8 cellular contexts compared by ENCODE assay signal in genomic region chr2:37648316-37649011, GRCh38. TPM values are rescaled to one million over a fixed set of nuclear protein-coding genes. Genes with fewer than 3 reads are reported as not detected.
DNase-seq lines count a peak whose midpoint lies in the region; ATAC-seq and TF ChIP-seq lines count a peak whose summit lies in the region.

No MANE protein-coding gene starts in this region.

- H3K18ac ChIP-seq in mesenchymal stem cell (ENCODE audit: low read depth in 1 of 2, low read length in 2 of 2) = peak overlapping the region; percentile 55 to 65

- no peak overlapping the region for H3K23ac ChIP-seq in mesenchymal stem cell (ENCODE audit: low read length in 2 of 2)

- H3K36me3 ChIP-seq in adrenal gland (replicated peaks in 1 of 2) (no peaks in the 10 kb centered on the region), mesenchymal stem cell (ENCODE audit: control insufficient read depth in 1 of 2, insufficient read depth in 2 of 2, low read depth in 1 of 2, low read length in 2 of 2) (peaks cover 32 to 33% of the 10 kb centered on the region in 2 experiments), aorta (ENCODE audit: control insufficient read depth in 1 of 2, insufficient read depth in 2 of 2, low read length in 1 of 2) (peaks cover under 1 to 2% of the 10 kb centered on the region in 2 donors)

- peak; percentile 21 for DNase-seq in stimulated activated CD8-positive, alpha-beta memory T cell treated with anti-CD3 and anti-CD28 coated beads, Interleukin-12 subunit alpha, Interleukin-12 subunit beta, amount 100 ng/mL, for 4 hours (ENCODE audit: low read depth)
- no peak for DNase-seq in stimulated activated CD8-positive, alpha-beta memory T cell treated with anti-CD3 and anti-CD28 coated beads, Interleukin-4, amount 100 ng/mL, for 48 hours
- DNase-seq in adrenal gland = peak; percentile 34 to 82 (median 63)
- DNase-seq in mesenchymal stem cell = no peak
- DNase-seq in aorta = peak; percentile 81 to 85
- no peak for DNase-seq in cerebellum (ENCODE audit: low spot score)

- peak; percentile 85 for ATAC-seq in aorta (ENCODE audit: low FRiP score)
- ATAC-seq in GM21717 (IDR thresholded peaks at IDR 0.05; ENCODE audit: unreplicated experiment) = no peak
- no peak for ATAC-seq in GM21526 (IDR thresholded peaks at IDR 0.05; ENCODE audit: low FRiP score, unreplicated experiment)

- H2BK15ac ChIP-seq in mesenchymal stem cell (ENCODE audit: low read depth, poor library complexity, severe bottlenecking) = no peak overlapping the region

- H3K4ac ChIP-seq in mesenchymal stem cell (ENCODE audit: low read depth in 1 of 2, low read length in 2 of 2) = no peak overlapping the region

- H3K27me3 ChIP-seq in adrenal gland (no peaks in the 10 kb centered on the region), mesenchymal stem cell (ENCODE audit: control insufficient read depth in 1 of 2, insufficient read depth in 1 of 2, low read length in 2 of 2) (no peaks in the 10 kb centered on the region), aorta (ENCODE audit: control insufficient read depth in 1 of 2, insufficient read depth in 2 of 2, low read length in 1 of 2) (no peaks in the 10 kb centered on the region)

- intact Hi-C loops in adrenal gland (cut with DNase I) = no loop called here
- intact Hi-C loops in aorta (cut with DNase I) = no loop called here

- H3K4me1 ChIP-seq in adrenal gland (replicated peaks in 1 of 2) = peaks cover 2 to 48% of the 10 kb centered on the region in 2 donors
- H3K4me1 ChIP-seq in mesenchymal stem cell (ENCODE audit: control insufficient read depth, insufficient read depth, low read depth, low read length) = peaks cover 24% of the 10 kb centered on the region
- peaks cover 0 to 3% of the 10 kb centered on the region in 2 donors for H3K4me1 ChIP-seq in aorta (ENCODE audit: control insufficient read depth in 1 of 2, insufficient read depth in 2 of 2, low read length in 2 of 2)

- no peak overlapping the region for H2AFZ ChIP-seq in mesenchymal stem cell (ENCODE audit: low read depth, low read length)

- H3K79me1 ChIP-seq in mesenchymal stem cell (replicated peaks; ENCODE audit: low read length, poor library complexity, severe bottlenecking) = peaks cover 6% of the 10 kb centered on the region

- no peak overlapping the region for H2AK5ac ChIP-seq in mesenchymal stem cell (ENCODE audit: low read length, severe bottlenecking)

- H2BK120ac ChIP-seq in mesenchymal stem cell (ENCODE audit: low read depth, low read length) = no peak overlapping the region

- WGBS in adrenal gland, 4 donors = 35 to 46% (median 42%) methylated on average over 5 to 9 of the region's 9 CpGs
- WGBS in mesenchymal stem cell = 77% methylated on average over 9 of the region's 9 CpGs
- 20 to 22% methylated on average over 9 of the region's 9 CpGs for WGBS in aorta, 2 donors

- H2BK12ac ChIP-seq in mesenchymal stem cell (ENCODE audit: low read length in 2 of 2) = peak overlapping the region in 1 of 2 experiments; percentile 64

- H3K14ac ChIP-seq in mesenchymal stem cell (ENCODE audit: low read length in 2 of 2) = peak overlapping the region in 1 of 2 experiments; percentile 35

- peak overlapping the region; percentile 24 for H3K9ac ChIP-seq in mesenchymal stem cell (ENCODE audit: low read length)

- H2BK5ac ChIP-seq in mesenchymal stem cell (ENCODE audit: low read depth, low read length, poor library complexity, severe bottlenecking) = no peak overlapping the region

- H3K27ac ChIP-seq in adrenal gland = peak overlapping the region in 3 of 5 donors; percentile 45 to 82 (median 63)
- no peak overlapping the region for H3K27ac ChIP-seq in mesenchymal stem cell (ENCODE audit: low read length, poor library complexity, severe bottlenecking)
- H3K27ac ChIP-seq in aorta (ENCODE audit: low read depth in 1 of 2, low read length in 2 of 2) = peak overlapping the region; percentile 11 to 35

- H4K91ac ChIP-seq in mesenchymal stem cell (ENCODE audit: low read length) = peak overlapping the region; percentile 44

- peak in 4 of 6 experiments; percentile 10 to 38 (median 34) for TF ChIP-seq CTCF in adrenal gland (IDR thresholded peaks at IDR 0.05)

- H3K9me3 ChIP-seq in adrenal gland (replicated peaks in 1 of 3) (no peaks in the 10 kb centered on the region), mesenchymal stem cell (ENCODE audit: control insufficient read depth, low read length) (no peaks in the 10 kb centered on the region), aorta (ENCODE audit: control insufficient read depth, low read length) (no peaks in the 10 kb centered on the region)

- no peak overlapping the region for H3K4me2 ChIP-seq in mesenchymal stem cell (ENCODE audit: low read length, poor library complexity, severe bottlenecking)

- peak overlapping the region; percentile 31 for H4K8ac ChIP-seq in mesenchymal stem cell (ENCODE audit: low read length)

- H3K4me3 ChIP-seq in adrenal gland (no peak overlapping the region), mesenchymal stem cell (ENCODE audit: insufficient read depth in 1 of 2, low read depth in 1 of 2, low read length in 2 of 2) (no peak overlapping the region), aorta (ENCODE audit: low read length in 2 of 2) (no peak overlapping the region)

- TF ChIP-seq POLR2A in adrenal gland (IDR thresholded peaks at IDR 0.05) = no peak

RNA-seq across cellular contexts. Expression of gene CDC42EP3, which starts 23.0 kb away (rescaled TPM):
- 10 to 100 TPM in 5 of 8 donors, 1 to 10 TPM in 3; 4.2 to 30.2 (median 15.2) TPM for total RNA-seq in adrenal gland
- polyA plus RNA-seq in adrenal gland = 10 to 100 TPM in 1 of 3 donors, 1 to 10 TPM in 2; 7.0 to 13.9 (median 7.6) TPM
- polyA plus RNA-seq in mesenchymal stem cell (2013, experiment 1 of 2) = 117 TPM
- 117 TPM for polyA plus RNA-seq in mesenchymal stem cell (2013, experiment 2 of 2)
- total RNA-seq in aorta = 10 to 100 TPM; 56.5 to 94.8 TPM
- 10 to 100 TPM; 12.6 to 26.5 TPM for polyA plus RNA-seq in aorta
- 14.7 TPM for total RNA-seq in cerebellum

Comparison
In these comparisons a context has a peak if more than half of its experiments do, and no peak if none do; other contexts are left out.
1. DNase-seq: peak in stimulated activated CD8-positive, alpha-beta memory T cell treated with anti-CD3 and anti-CD28 coated beads, Interleukin-12 subunit alpha, Interleukin-12 subunit beta, amount 100 ng/mL, for 4 hours (single experiment), adrenal gland (7 of 7) and aorta (2 of 2); none in stimulated activated CD8-positive, alpha-beta memory T cell treated with anti-CD3 and anti-CD28 coated beads, Interleukin-4, amount 100 ng/mL, for 48 hours (single experiment), mesenchymal stem cell (single experiment) and cerebellum (single experiment).